In the genomic region with DNA sequence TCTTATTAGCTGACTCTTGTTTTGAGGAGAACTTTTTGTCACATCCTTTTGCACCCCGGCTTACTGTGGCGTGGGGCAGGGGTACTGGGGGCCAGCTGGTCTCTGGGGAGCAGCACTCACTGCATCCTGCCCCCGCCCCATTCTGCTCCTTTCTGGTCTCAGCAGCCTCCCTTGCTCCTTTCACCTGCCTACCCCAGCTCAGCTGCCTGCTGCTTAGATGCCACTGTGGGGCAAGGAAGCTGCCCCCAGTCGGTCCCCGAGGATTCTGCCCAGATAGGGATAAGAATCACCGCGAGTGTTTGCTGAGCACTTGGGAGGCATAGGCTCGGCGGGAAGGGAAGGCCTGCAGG, we compare ENCODE assay signal across 19 cellular contexts. TPM values are rescaled to one million over a fixed set of nuclear protein-coding genes. Genes with fewer than 3 reads are reported as not detected.
DNase-seq lines count a peak whose midpoint lies in the region; ATAC-seq, FAIRE-seq and TF ChIP-seq lines count a peak whose summit lies in the region.
"Had no signal": no experiment of that assay in that cellular context is flagged by ENCODE, and none has a peak within 500 bp of the region (broad histone marks: within the 10 kb centered on the region; RNA-seq: fewer than 3 reads in every experiment).

No MANE protein-coding gene starts in this region.

- CTCF ChIA-PET in H1 (lab: Charles Lee; ENCODE audit: partially characterized antibody) = interaction anchor here (1.0 to 6.9 kb wide), 10 partner anchors 13 to 222 kb away, joined by 3 to 78 read pairs (median 4); no protein-coding TSS in a partner anchor

- H3K36me3 Mint-ChIP-seq in activated T-cell treated with anti-CD3 and anti-CD28 coated beads, Interleukin-2, amount 50 U/mL, for 24 hours (ENCODE audit: low read depth) = peaks cover 9% of the 10 kb centered on the region
- H3K36me3 Mint-ChIP-seq in activated T-cell treated with anti-CD3 and anti-CD28 coated beads, Interleukin-2, amount 50 U/mL, for 4 hours (ENCODE audit: insufficient read depth) = no peaks in the 10 kb centered on the region
- H3K36me3 Mint-ChIP-seq in natural killer cell treated with Interleukin-12 subunit alpha and Interleukin-12 subunit beta and Interleukin-15 and Interleukin-18, amount 100 ng/mL, for 72 hours = no peaks in the 10 kb centered on the region
- H3K36me3 Mint-ChIP-seq: IgD-negative memory B cell had no signal

- no peaks in the 10 kb centered on the region for H3K27me3 Mint-ChIP-seq in activated T-cell treated with anti-CD3 and anti-CD28 coated beads, Interleukin-2, amount 50 U/mL, for 24 hours
- no peaks in the 10 kb centered on the region for H3K27me3 Mint-ChIP-seq in activated T-cell treated with anti-CD3 and anti-CD28 coated beads, Interleukin-2, amount 50 U/mL, for 4 hours (ENCODE audit: low read depth)
- no peaks in the 10 kb centered on the region for H3K27me3 Mint-ChIP-seq in natural killer cell treated with Interleukin-12 subunit alpha and Interleukin-12 subunit beta and Interleukin-15 and Interleukin-18, amount 100 ng/mL, for 72 hours

- H2BK12ac ChIP-seq in H1 (ENCODE audit: low read depth, low read length) = peak overlapping the region; percentile 75; the same call in 1 of the 2 replicates

- H3K79me1 ChIP-seq in H1 (ENCODE audit: low read depth, low read length) = peaks cover 8% of the 10 kb centered on the region

- no peaks in the 10 kb centered on the region for H3K9me3 Mint-ChIP-seq in activated T-cell treated with anti-CD3 and anti-CD28 coated beads, Interleukin-2, amount 50 U/mL, for 24 hours
- no peaks in the 10 kb centered on the region for H3K9me3 Mint-ChIP-seq in activated T-cell treated with anti-CD3 and anti-CD28 coated beads, Interleukin-2, amount 50 U/mL, for 4 hours
- H3K9me3 Mint-ChIP-seq in natural killer cell treated with Interleukin-12 subunit alpha and Interleukin-12 subunit beta and Interleukin-15 and Interleukin-18, amount 100 ng/mL, for 72 hours = no peaks in the 10 kb centered on the region
- H3K9me3 Mint-ChIP-seq: activated CD4-positive, alpha-beta T cell treated with anti-CD3 and anti-CD28 coated beads, Interleukin-2, amount 10 ng/mL, durations not matched to agents 24 days and 14 days; IgD-negative memory B cell had no signal

- H3K9ac ChIP-seq in HUES48 (ENCODE audit: low read depth, low read length) = no peak overlapping the region
- H3K9ac ChIP-seq in H1 (replicated peaks in 1 of 4; ENCODE audit: extremely low read depth in 1 of 4, low read depth in 3 of 4, low read length in 3 of 4) = no peak overlapping the region; a peak in 1 of 7 replicates

- peak overlapping the region; percentile 49 to 52 for H3K4me2 ChIP-seq in H1 (ENCODE audit: insufficient read depth in 1 of 2, low read depth in 2 of 2, low read length in 2 of 2)

- no peak for TF ChIP-seq EP300 in H1 (IDR thresholded peaks at IDR 0.05; ENCODE audit: borderline replicate concordance in 1 of 2, low read depth in 2 of 2, low read length in 2 of 2)

- H4K8ac ChIP-seq in H1 (ENCODE audit: extremely low read depth, insufficient read depth, low read length) = no peak overlapping the region

- H3K36me3 ChIP-seq in HUES48 (ENCODE audit: control insufficient read depth, insufficient read depth, low read length) (no peaks in the 10 kb centered on the region), H1 (ENCODE audit: control insufficient read depth in 2 of 4, insufficient read depth in 4 of 4, low read length in 3 of 4) (no peaks in the 10 kb centered on the region; a peak in 1 of 8 replicates), SJCRH30 (no peaks in the 10 kb centered on the region)
- H3K36me3 ChIP-seq: colonic mucosa had no signal

- peak overlapping the region; percentile 58 for H4K91ac ChIP-seq in H1 (replicated peaks; ENCODE audit: insufficient read length, low read length)

- peak overlapping the region; percentile 64 for H4K5ac ChIP-seq in H1 (ENCODE audit: insufficient read length, low read depth, low read length)

- peak overlapping the region; percentile 88 for H2BK5ac ChIP-seq in H1 (ENCODE audit: low read depth, low read length)

- H3K23ac ChIP-seq in H1 (ENCODE audit: insufficient read length) = no peak overlapping the region

- FAIRE-seq in H1 (lab: Jason Lieb, UNC) = no peak
- FAIRE-seq: endothelial cell of umbilical vein, GM12878, urothelium cell line had no signal

- H2AK5ac ChIP-seq in H1 (ENCODE audit: low read depth, low read length) = no peak overlapping the region

- H3K27me3 ChIP-seq in HUES48 (ENCODE audit: control insufficient read depth, insufficient read depth, low read length) (no peaks in the 10 kb centered on the region), H1 (replicated peaks in 1 of 4; ENCODE audit: control insufficient read depth in 3 of 4, extremely low read depth in 1 of 4, insufficient read depth in 3 of 4, low read length in 3 of 4) (no peaks in the 10 kb centered on the region), SJCRH30 (no peaks in the 10 kb centered on the region)
- H3K27me3 ChIP-seq: colonic mucosa had no signal

- peak overlapping the region; percentile 49; the same call in 1 of the 2 replicates for H2AFZ ChIP-seq in H1 (ENCODE audit: low read length)

- H3K4me3 ChIP-seq in HUES48 (ENCODE audit: low read depth, low read length) (peak overlapping the region; percentile 9; the same call in 1 of the 2 replicates), H1 (ENCODE audit: extremely low read depth in 1 of 4, insufficient read depth in 2 of 4, low read depth in 3 of 4, low read length in 4 of 4) (peak overlapping the region in 1 of 4 experiments; percentile 25; a peak in 4 of 8 replicates), SJCRH30 (no peak overlapping the region)
- H3K4me3 ChIP-seq: colonic mucosa, GM12878 had no signal

- H3K14ac ChIP-seq in H1 (ENCODE audit: insufficient read length) = no peak overlapping the region

- no peak for TF ChIP-seq CTCF in H1 (IDR thresholded peaks at IDR 0.05; ENCODE audit: control extremely low read depth in 1 of 3, insufficient read depth in 1 of 3, low read depth in 1 of 3, low read length in 3 of 3)

- H3K4me1 ChIP-seq in HUES48 (ENCODE audit: control insufficient read depth, insufficient read depth, low read length) = peaks cover 9% of the 10 kb centered on the region
- H3K4me1 ChIP-seq in H1 (replicated peaks in 1 of 4; ENCODE audit: control insufficient read depth in 3 of 4, insufficient read depth in 4 of 4, low read length in 3 of 4) = peaks cover under 1 to 19% (median 10%) of the 10 kb centered on the region in 4 experiments; a peak in 6 of 7 replicates
- no peaks in the 10 kb centered on the region for H3K4me1 ChIP-seq in SJCRH30
- H3K4me1 ChIP-seq: colonic mucosa had no signal

- 84% methylated on average over 9 of the region's 9 CpGs; no CpG with 5 or more reads in 1 of the 2 experiments for WGBS in H1 (ENCODE audit: extremely low coverage in 1 of 2, insufficient coverage in 1 of 2, insufficient read length in 1 of 2, insufficient replicate concordance in 2 of 2, low coverage in 1 of 2, low lambda C conversion rate in 2 of 2, missing lambda C conversion rate in 1 of 2), 2 experiments

- TF ChIP-seq RAD21 in H1 (IDR thresholded peaks at IDR 0.05 in 1 of 2, conservative IDR thresholded peaks at IDR 0.05 in 1 of 2; ENCODE audit: low read depth in 2 of 2, low read length in 2 of 2) = no peak

- H3K9me3 ChIP-seq in HUES48 (ENCODE audit: control insufficient read depth, insufficient read depth, low read length) (no peaks in the 10 kb centered on the region), H1 (ENCODE audit: insufficient read depth in 2 of 2, low read depth in 1 of 2, low read length in 1 of 2) (no peaks in the 10 kb centered on the region), SJCRH30 (replicated peaks) (no peaks in the 10 kb centered on the region)
- H3K9me3 ChIP-seq: colonic mucosa had no signal

- H3K56ac ChIP-seq in H1 (replicated peaks; ENCODE audit: insufficient read length, low read depth, low read length) = no peak overlapping the region

- no peak overlapping the region for H2BK15ac ChIP-seq in H1 (ENCODE audit: low read length)

- no peak for DNase-seq in activated T-cell treated with anti-CD3 and anti-CD28 coated beads, Interleukin-2, amount 50 U/mL, for 24 hours
- DNase-seq in activated T-cell treated with anti-CD3 and anti-CD28 coated beads, Interleukin-2, amount 50 U/mL, for 4 hours = no peak
- DNase-seq in H1 (ENCODE audit: low read depth in 1 of 2, low spot score in 2 of 2) (no peak), NCI-H1092 treated with DMSO at 0.1 percent for 48 hours (lab: John Stamatoyannopoulos, UW) (no peak), SJCRH30 (no peak), kidney tubule cell (ENCODE audit: low spot score) (no peak)
- peak; percentile 3 for DNase-seq in natural killer cell treated with Interleukin-12 subunit alpha and Interleukin-12 subunit beta and Interleukin-15 and Interleukin-18, amount 100 ng/mL, for 72 hours (ENCODE audit: low spot score)
- DNase-seq: activated CD4-positive, alpha-beta T cell treated with anti-CD3 and anti-CD28 coated beads, Interleukin-2, amount 10 ng/mL, durations not matched to agents 24 days and 14 days; activated gamma-delta T cell; colonic mucosa; NCI-H1694; NCI-H226; stimulated activated CD4-positive, alpha-beta T cell treated with anti-CD3 and anti-CD28 coated beads, Interleukin-4, amount 100 ng/mL, for 24 hours had no signal

- no peaks in the 10 kb centered on the region for H3K79me2 ChIP-seq in H1 (ENCODE audit: control insufficient read depth in 1 of 2, insufficient read depth in 2 of 2, low read length in 2 of 2)

- H2BK20ac ChIP-seq in H1 (ENCODE audit: low read length) = no peak overlapping the region

- H3K4me1 Mint-ChIP-seq in activated T-cell treated with anti-CD3 and anti-CD28 coated beads, Interleukin-2, amount 50 U/mL, for 24 hours (ENCODE audit: low read depth) = peaks cover 54% of the 10 kb centered on the region
- H3K4me1 Mint-ChIP-seq in activated T-cell treated with anti-CD3 and anti-CD28 coated beads, Interleukin-2, amount 50 U/mL, for 4 hours (ENCODE audit: low read depth) = peaks cover 41% of the 10 kb centered on the region
- H3K4me1 Mint-ChIP-seq in natural killer cell treated with Interleukin-12 subunit alpha and Interleukin-12 subunit beta and Interleukin-15 and Interleukin-18, amount 100 ng/mL, for 72 hours (ENCODE audit: low read depth in 2 of 2) = peaks cover 24 to 26% of the 10 kb centered on the region in 2 donors
- H3K4me1 Mint-ChIP-seq: IgD-negative memory B cell had no signal

- peak overlapping the region; percentile 88 for H3K18ac ChIP-seq in H1 (ENCODE audit: extremely low read depth, low read length)

- no peak for TF ChIP-seq POLR2A in H1 (IDR thresholded peaks at IDR 0.05; ENCODE audit: control extremely low read depth in 1 of 2, low read depth in 2 of 2, low read length in 2 of 2)

- no peak overlapping the region for H3K4me3 Mint-ChIP-seq in activated T-cell treated with anti-CD3 and anti-CD28 coated beads, Interleukin-2, amount 50 U/mL, for 24 hours
- H3K4me3 Mint-ChIP-seq in activated T-cell treated with anti-CD3 and anti-CD28 coated beads, Interleukin-2, amount 50 U/mL, for 4 hours = no peak overlapping the region
- H3K4me3 Mint-ChIP-seq in natural killer cell treated with Interleukin-12 subunit alpha and Interleukin-12 subunit beta and Interleukin-15 and Interleukin-18, amount 100 ng/mL, for 72 hours = no peak overlapping the region
- H3K4me3 Mint-ChIP-seq: activated CD4-positive, alpha-beta T cell treated with anti-CD3 and anti-CD28 coated beads, Interleukin-2, amount 10 ng/mL, durations not matched to agents 24 days and 14 days; IgD-negative memory B cell had no signal

- no peak overlapping the region for H2BK120ac ChIP-seq in H1 (replicated peaks; ENCODE audit: low read depth, low read length)

- no peak overlapping the region for H3K27ac ChIP-seq in HUES48 (ENCODE audit: low read depth, low read length)
- peak overlapping the region; percentile 19; the same call in 1 of the 2 replicates for H3K27ac ChIP-seq in H1 (ENCODE audit: low read depth, low read length)
- no peak overlapping the region for H3K27ac ChIP-seq in SJCRH30
- H3K27ac ChIP-seq: colonic mucosa had no signal

- peaks cover 0 to 11% of the 10 kb centered on the region in 2 experiments for H4K20me1 ChIP-seq in H1 (replicated peaks in 1 of 2; ENCODE audit: control insufficient read depth in 1 of 2, insufficient read depth in 2 of 2, low read length in 2 of 2)

- POLR2A ChIA-PET in H1 (lab: Charles Lee; ENCODE audit: partially characterized antibody) = no interaction called here

- no peak overlapping the region for H3K4ac ChIP-seq in H1 (replicated peaks; ENCODE audit: insufficient read length, low read depth, low read length)

- peaks cover 11% of the 10 kb centered on the region; the same call in 1 of the 2 replicates for H3K23me2 ChIP-seq in H1 (ENCODE audit: low read depth, low read length)

- no peak for ATAC-seq in activated T-cell treated with anti-CD3 and anti-CD28 coated beads, Interleukin-2, amount 50 U/mL, for 4 hours
- ATAC-seq in natural killer cell treated with Interleukin-12 subunit alpha and Interleukin-12 subunit beta and Interleukin-15 and Interleukin-18, amount 100 ng/mL, for 72 hours = no peak
- ATAC-seq: GM12878, Right ventricle myocardium inferior had no signal

- peak overlapping the region; percentile 26 for H3K27ac Mint-ChIP-seq in activated T-cell treated with anti-CD3 and anti-CD28 coated beads, Interleukin-2, amount 50 U/mL, for 24 hours
- no peak overlapping the region for H3K27ac Mint-ChIP-seq in natural killer cell treated with Interleukin-12 subunit alpha and Interleukin-12 subunit beta and Interleukin-15 and Interleukin-18, amount 100 ng/mL, for 72 hours
- H3K27ac Mint-ChIP-seq: activated CD4-positive, alpha-beta T cell treated with anti-CD3 and anti-CD28 coated beads, Interleukin-2, amount 10 ng/mL, durations not matched to agents 24 days and 14 days had no signal

RNA-seq across cellular contexts. Expression of gene APBA2, which starts 32.0 kb away (rescaled TPM):
- total RNA-seq in activated T-cell treated with anti-CD3 and anti-CD28 coated beads, Interleukin-2, amount 50 U/mL, for 4 hours = 10 to 100 TPM; 11.0 to 14.7 (median 14.5) TPM
- total RNA-seq in H1 (2021; fragmentation: NEBNext Ultra II Directional; extraction: Animal tissue kit (Norgen Biotek cat#: 25700)) = 13.9 and 15.5 TPM in 2 replicates
- polyA plus RNA-seq in H1 (2011; rRNA removed) = 19.0 and 20.4 TPM in 2 replicates
- 19.3 TPM for polyA plus RNA-seq in H1 (2011; cell fraction: cytosol; rRNA removed)
- polyA plus RNA-seq in H1 (2011; cell fraction: nucleus; rRNA removed) = 38.3 TPM
- polyA plus RNA-seq in H1 (2012, experiment 1 of 2) = 9.5 to 16.7 TPM (median 14.7 TPM) in 4 replicates
- 9.8 TPM for polyA plus RNA-seq in H1 (2012, experiment 2 of 2)
- polyA plus RNA-seq in H1 (2013, experiment 1 of 2) = 8.2 TPM
- 8.5 TPM for polyA plus RNA-seq in H1 (2013, experiment 2 of 2)
- polyA minus RNA-seq in H1 (2011; rRNA and poly(A)+ RNA removed) = 16.0 and 21.3 TPM in 2 replicates
- polyA minus RNA-seq in H1 (2011; cell fraction: cytosol; rRNA and poly(A)+ RNA removed) = 10.5 TPM
- polyA minus RNA-seq in H1 (2011; cell fraction: nucleus; rRNA and poly(A)+ RNA removed) = 14.0 TPM
- total RNA-seq in natural killer cell treated with Interleukin-12 subunit alpha and Interleukin-12 subunit beta and Interleukin-15 and Interleukin-18, amount 100 ng/mL, for 72 hours = 10 to 100 TPM in 1 of 2 donors, 1 to 10 TPM in 1; 6.0 to 19.4 TPM
- 11.1 and 11.9 TPM in 2 replicates for total RNA-seq in SJCRH30 (2014; rRNA removed; shearing (Covaris generic))
